7 cellular contexts compared by ENCODE assay signal in genomic region chr3:171566803-171567422, GRCh38.
A peak's percentile ranks its signal among the peaks of the same experiment; 100 is the strongest.
DNase-seq lines count a peak whose midpoint lies in the region; ATAC-seq and TF ChIP-seq lines count a peak whose summit lies in the region.

No MANE protein-coding gene starts in this region.

- H3K4me3 ChIP-seq in cardiac fibroblast (replicated peaks in 1 of 2; ENCODE audit: low read depth in 2 of 2, low read length in 2 of 2) (no peak overlapping the region), liver (ENCODE audit: low read depth in 1 of 3, low read length in 3 of 3) (no peak overlapping the region)

- H3K27me3 ChIP-seq in liver (ENCODE audit: control insufficient read depth in 4 of 4, insufficient read depth in 4 of 4, low read length in 3 of 4): no peaks in the 10 kb centered on the region

- no peaks in the 10 kb centered on the region for H3K9me3 Mint-ChIP-seq in stimulated activated effector memory CD8-positive, alpha-beta T cell treated with anti-CD3 and anti-CD28 coated beads, Interleukin-12 subunit alpha, Interleukin-12 subunit beta, amount 100 ng/mL, for 72 hours

- peak; percentile 65 for ATAC-seq in HG03378 (IDR thresholded peaks at IDR 0.05; ENCODE audit: unreplicated experiment)
- no peak for ATAC-seq in stimulated activated effector memory CD8-positive, alpha-beta T cell treated with anti-CD3 and anti-CD28 coated beads, Interleukin-12 subunit alpha, Interleukin-12 subunit beta, amount 100 ng/mL, for 72 hours
- no peak for ATAC-seq in HG03460 (IDR thresholded peaks at IDR 0.05; ENCODE audit: unreplicated experiment)

- no peak overlapping the region for H3K4me3 Mint-ChIP-seq in stimulated activated effector memory CD8-positive, alpha-beta T cell treated with anti-CD3 and anti-CD28 coated beads, Interleukin-12 subunit alpha, Interleukin-12 subunit beta, amount 100 ng/mL, for 72 hours

- peak; percentile 96 for TF ChIP-seq RAD21 in liver (IDR thresholded peaks at IDR 0.05)

- no peaks in the 10 kb centered on the region for H3K4me1 ChIP-seq in liver (ENCODE audit: control insufficient read depth in 4 of 4, insufficient read depth in 4 of 4, low read length in 3 of 4)

- H3K4me1 Mint-ChIP-seq in stimulated activated effector memory CD8-positive, alpha-beta T cell treated with anti-CD3 and anti-CD28 coated beads, Interleukin-12 subunit alpha, Interleukin-12 subunit beta, amount 100 ng/mL, for 72 hours: peaks cover 15% of the 10 kb centered on the region

- H3K9ac ChIP-seq in liver (ENCODE audit: low read depth in 1 of 2, low read length in 2 of 2): no peak overlapping the region

- H3K36me3 Mint-ChIP-seq in stimulated activated effector memory CD8-positive, alpha-beta T cell treated with anti-CD3 and anti-CD28 coated beads, Interleukin-12 subunit alpha, Interleukin-12 subunit beta, amount 100 ng/mL, for 72 hours: no peaks in the 10 kb centered on the region

- no peak overlapping the region for H3K27ac Mint-ChIP-seq in stimulated activated effector memory CD8-positive, alpha-beta T cell treated with anti-CD3 and anti-CD28 coated beads, Interleukin-12 subunit alpha, Interleukin-12 subunit beta, amount 100 ng/mL, for 72 hours

- in situ Hi-C loops in G401 (cut with HindIII; ENCODE audit: low sequenced_read_pairs): no loop called here

- H3K36me3 ChIP-seq in liver (ENCODE audit: control insufficient read depth in 4 of 4, insufficient read depth in 3 of 4, low read depth in 1 of 4, low read length in 3 of 4): no peaks in the 10 kb centered on the region

- TF ChIP-seq CTCF in cardiac fibroblast (IDR thresholded peaks at IDR 0.05; ENCODE audit: low read depth, low read length): peak; percentile 54
- TF ChIP-seq CTCF in liver (IDR thresholded peaks at IDR 0.05; ENCODE audit: low read depth, low read length, missing input control): peak; percentile 75

- H3K27ac ChIP-seq in liver (ENCODE audit: low read depth in 1 of 2, low read length in 2 of 2): no peak overlapping the region

- DNase-seq in G401 (ENCODE audit: low spot score) (peak; percentile 62), NCI-H748 treated with DMSO at 0.1 percent for 48 hours (lab: John Stamatoyannopoulos, UW) (peak; percentile 37), cardiac fibroblast (ENCODE audit: low read depth in 2 of 2) (peak; percentile 61 to 67)
- DNase-seq in stimulated activated effector memory CD8-positive, alpha-beta T cell treated with anti-CD3 and anti-CD28 coated beads, Interleukin-12 subunit alpha, Interleukin-12 subunit beta, amount 100 ng/mL, for 72 hours (ENCODE audit: low spot score in 2 of 2): no peak

- 2% methylated on average over 4 of the region's 4 CpGs for WGBS in liver

- H3K9me3 ChIP-seq in liver (ENCODE audit: control insufficient read depth in 4 of 4, low read length in 3 of 4): no peaks in the 10 kb centered on the region

TF ChIP-seq in liver, 16 proteins besides CTCF, POLR2A, EP300 and RAD21:
- TF ChIP-seq FOXA2 (IDR thresholded peaks at IDR 0.05) (no peak), EGR1 (IDR thresholded peaks at IDR 0.05; ENCODE audit: low read depth in 2 of 2) (no peak), RXRA (IDR thresholded peaks at IDR 0.05) (no peak), YY1 (IDR thresholded peaks at IDR 0.05) (no peak), JUND (IDR thresholded peaks at IDR 0.05) (no peak), NR2F2 (IDR thresholded peaks at IDR 0.05) (no peak), MAX (IDR thresholded peaks at IDR 0.05) (no peak), TAF1 (conservative IDR thresholded peaks at IDR 0.05) (no peak), FOXA1 (IDR thresholded peaks at IDR 0.05) (no peak), SP1 (IDR thresholded peaks at IDR 0.05) (no peak), HNF4G (IDR thresholded peaks at IDR 0.05) (no peak), HNF4A (conservative IDR thresholded peaks at IDR 0.05) (no peak), REST (IDR thresholded peaks at IDR 0.05) (no peak), GABPA (IDR thresholded peaks at IDR 0.05 in 1 of 2, conservative IDR thresholded peaks at IDR 0.05 in 1 of 2) (no peak)
- TF ChIP-seq, protein P1, sequence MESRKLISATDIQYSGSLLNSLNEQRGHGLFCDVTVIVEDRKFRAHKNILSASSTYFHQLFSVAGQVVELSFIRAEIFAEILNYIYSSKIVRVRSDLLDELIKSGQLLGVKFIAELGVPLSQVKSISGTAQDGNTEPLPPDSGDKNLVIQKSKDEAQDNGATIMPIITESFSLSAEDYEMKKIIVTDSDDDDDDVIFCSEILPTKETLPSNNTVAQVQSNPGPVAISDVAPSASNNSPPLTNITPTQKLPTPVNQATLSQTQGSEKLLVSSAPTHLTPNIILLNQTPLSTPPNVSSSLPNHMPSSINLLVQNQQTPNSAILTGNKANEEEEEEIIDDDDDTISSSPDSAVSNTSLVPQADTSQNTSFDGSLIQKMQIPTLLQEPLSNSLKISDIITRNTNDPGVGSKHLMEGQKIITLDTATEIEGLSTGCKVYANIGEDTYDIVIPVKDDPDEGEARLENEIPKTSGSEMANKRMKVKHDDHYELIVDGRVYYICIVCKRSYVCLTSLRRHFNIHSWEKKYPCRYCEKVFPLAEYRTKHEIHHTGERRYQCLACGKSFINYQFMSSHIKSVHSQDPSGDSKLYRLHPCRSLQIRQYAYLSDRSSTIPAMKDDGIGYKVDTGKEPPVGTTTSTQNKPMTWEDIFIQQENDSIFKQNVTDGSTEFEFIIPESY (IDR thresholded peaks at IDR 0.05): no peak
- TF ChIP-seq, protein P2, sequence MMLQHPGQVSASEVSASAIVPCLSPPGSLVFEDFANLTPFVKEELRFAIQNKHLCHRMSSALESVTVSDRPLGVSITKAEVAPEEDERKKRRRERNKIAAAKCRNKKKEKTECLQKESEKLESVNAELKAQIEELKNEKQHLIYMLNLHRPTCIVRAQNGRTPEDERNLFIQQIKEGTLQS (IDR thresholded peaks at IDR 0.05): no peak

Comparison
In these comparisons a context has a peak if more than half of its experiments do, and no peak if none do; other contexts are left out.
1. DNase-seq: peak in G401 (single experiment), NCI-H748 treated with DMSO at 0.1 percent for 48 hours (single experiment) and cardiac fibroblast (2 of 2); none in stimulated activated effector memory CD8-positive, alpha-beta T cell treated with anti-CD3 and anti-CD28 coated beads, Interleukin-12 subunit alpha, Interleukin-12 subunit beta, amount 100 ng/mL, for 72 hours (0 of 2).